Comparison of ENCODE assay signal across 2 cellular contexts in genomic region chr20:6916938-6917337, GRCh38.
TF ChIP-seq lines count a peak whose summit lies in the region.

No MANE protein-coding gene starts in this region.

TF ChIP-seq in GM12878, 131 proteins besides CTCF, POLR2A, EP300 and RAD21 (continued from another document and continues in another):
- 0 out of 2 replicates have a peak, but pooled peaks have one; percentile 13 for TF ChIP-seq ZNF687 (IDR thresholded peaks at IDR 0.05)
- TF ChIP-seq ASH2L (IDR thresholded peaks at IDR 0.05; ENCODE audit: borderline replicate concordance, low read depth): no peak
- no peak for TF ChIP-seq HCFC1 (IDR thresholded peaks at IDR 0.05; ENCODE audit: low read length)
- no peak for TF ChIP-seq SMAD5 (IDR thresholded peaks at IDR 0.05; ENCODE audit: low read depth)
- TF ChIP-seq IKZF2 (IDR thresholded peaks at IDR 0.05): peak; percentile 70 to 76; a peak in 3 of 4 replicates
- TF ChIP-seq DPF2 (IDR thresholded peaks at IDR 0.05): peak; percentile 54
- no peak for TF ChIP-seq NR2C1 (IDR thresholded peaks at IDR 0.05)
- no peak for TF ChIP-seq E2F8 (IDR thresholded peaks at IDR 0.05; ENCODE audit: low read depth, partially characterized antibody)
- no peak for TF ChIP-seq ZSCAN29 (IDR thresholded peaks at IDR 0.05)
- TF ChIP-seq RELB (IDR thresholded peaks at IDR 0.05; ENCODE audit: low read depth): no peak; the same call in 1 of the 2 replicates
- no peak for TF ChIP-seq MEF2B (IDR thresholded peaks at IDR 0.05; ENCODE audit: partially characterized antibody, poor library complexity, severe bottlenecking)
- no peak for TF ChIP-seq RB1 (IDR thresholded peaks at IDR 0.05; ENCODE audit: borderline replicate concordance)
- no peak for TF ChIP-seq CBX3 (IDR thresholded peaks at IDR 0.05; ENCODE audit: borderline replicate concordance, low read depth)
- TF ChIP-seq SMARCA5 (IDR thresholded peaks at IDR 0.05): peak; percentile 46; the same call in 1 of the 2 replicates
- peak; percentile 81 for TF ChIP-seq IKZF1 (conservative IDR thresholded peaks at IDR 0.05)
- TF ChIP-seq BHLHE40 (IDR thresholded peaks at IDR 0.05; ENCODE audit: borderline replicate concordance in 1 of 2, low read depth in 2 of 2, low read length in 1 of 2): 0 out of 4 replicates have a peak, but pooled peaks of 1 of the 2 experiments have one; percentile 11
- TF ChIP-seq SKIL (IDR thresholded peaks at IDR 0.05; ENCODE audit: low read depth, poor library complexity, severe bottlenecking): no peak
- TF ChIP-seq SPI1 (IDR thresholded peaks at IDR 0.05; ENCODE audit: borderline replicate concordance, insufficient read depth, low read depth, low read length): peak; percentile 35; the same call in 1 of the 2 replicates
- TF ChIP-seq FOXM1 (IDR thresholded peaks at IDR 0.05; ENCODE audit: low read depth, low read length): no peak
- TF ChIP-seq GATAD2B (conservative IDR thresholded peaks at IDR 0.05; ENCODE audit: low read depth): no peak

TF ChIP-seq in GM23338, 12 proteins besides CTCF, POLR2A, EP300 and RAD21 (continued from another document):
- TF ChIP-seq ZNF462 (CRISPR knock-in tag; IDR thresholded peaks at IDR 0.05) (no peak), REST (IDR thresholded peaks at IDR 0.05; ENCODE audit: unreplicated experiment) (no peak), CREB1 (CRISPR knock-in tag; IDR thresholded peaks at IDR 0.05; ENCODE audit: low read depth) (no peak), ZNF331 (CRISPR knock-in tag; IDR thresholded peaks at IDR 0.05; ENCODE audit: low read depth) (no peak), EZH2phosphoT487 (IDR thresholded peaks at IDR 0.05; ENCODE audit: unreplicated experiment) (no peak), ETS1 (IDR thresholded peaks at IDR 0.05) (no peak), EZH2 (IDR thresholded peaks at IDR 0.05; ENCODE audit: low read depth, unreplicated experiment) (no peak), JUNB (IDR thresholded peaks at IDR 0.05; ENCODE audit: unreplicated experiment) (no peak)
